ENCODE assay signal across 14 cellular contexts in the genomic region with DNA sequence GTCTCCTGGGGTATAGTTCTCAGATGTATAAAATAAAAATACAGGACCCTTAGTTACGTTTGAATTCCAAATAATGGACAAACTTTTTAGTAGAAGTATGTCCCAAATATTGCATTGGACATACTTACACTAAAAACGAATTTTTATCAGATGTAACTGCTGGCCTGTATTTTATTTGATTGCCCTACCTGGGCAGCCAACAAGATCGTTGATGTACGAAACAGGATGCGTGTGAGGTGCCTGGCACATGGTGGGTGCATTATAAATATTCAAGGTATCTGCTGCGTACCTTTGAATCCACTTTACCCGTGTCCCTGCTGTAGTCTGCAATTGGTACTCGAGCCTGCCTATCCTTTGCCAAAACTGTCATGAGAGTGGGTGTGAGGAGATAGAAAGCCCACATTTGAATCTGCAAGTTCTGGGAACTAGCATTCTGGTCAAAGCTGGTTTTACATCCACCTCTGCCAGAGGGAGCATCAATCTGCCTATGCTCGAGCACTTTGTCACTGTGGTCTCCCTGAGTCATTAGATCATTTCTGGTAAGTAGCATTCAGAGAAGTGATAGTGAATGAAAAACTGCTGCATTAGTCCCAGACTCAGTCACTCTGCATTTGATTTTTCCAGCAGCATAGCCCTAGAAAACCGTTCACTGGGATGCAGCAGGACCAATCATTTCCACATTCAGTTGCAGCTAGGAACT.
A peak's percentile ranks its signal among the peaks of the same experiment; 100 is the strongest.
DNase-seq lines count a peak whose midpoint lies in the region; ATAC-seq and TF ChIP-seq lines count a peak whose summit lies in the region.
"Had no signal": no experiment of that assay in that cellular context is flagged by ENCODE, and none has a peak within 500 bp of the region (broad histone marks: within the 10 kb centered on the region; RNA-seq: fewer than 3 reads in every experiment).

No MANE protein-coding gene starts in this region.

- ATAC-seq in HG03439 (IDR thresholded peaks at IDR 0.05; ENCODE audit: unreplicated experiment) (no peak), HG03135 (IDR thresholded peaks at IDR 0.05; ENCODE audit: unreplicated experiment) (no peak)
- ATAC-seq: left ventricle myocardium superior had no signal

- peaks cover 40% of the 10 kb centered on the region for H3K4me1 Mint-ChIP-seq in activated T-cell treated with anti-CD3 and anti-CD28 coated beads, Interleukin-2, amount 50 U/mL, for 24 hours (ENCODE audit: low read depth)
- H3K4me1 Mint-ChIP-seq in nephron progenitor cell = peaks cover 39% of the 10 kb centered on the region

- no peak for TF ChIP-seq CTCF in nephron progenitor cell (IDR thresholded peaks at IDR 0.05)

- H3K27ac Mint-ChIP-seq in activated T-cell treated with anti-CD3 and anti-CD28 coated beads, Interleukin-2, amount 50 U/mL, for 24 hours = peak overlapping the region; percentile 97
- no peak overlapping the region for H3K27ac Mint-ChIP-seq in nephron progenitor cell

- peaks cover 2% of the 10 kb centered on the region for H3K27me3 Mint-ChIP-seq in activated T-cell treated with anti-CD3 and anti-CD28 coated beads, Interleukin-2, amount 50 U/mL, for 24 hours
- peaks cover 6% of the 10 kb centered on the region for H3K27me3 Mint-ChIP-seq in nephron progenitor cell (ENCODE audit: low read depth, poor library complexity)

- peak; percentile 31 for DNase-seq in stimulated activated naive CD4-positive, alpha-beta T cell treated with Interleukin-2 at 50 U/mL for 16 hours (lab: John Stamatoyannopoulos, UW)
- no peak for DNase-seq in stimulated activated naive CD4-positive, alpha-beta T cell (lab: John Stamatoyannopoulos, UW)
- peak; percentile 39 for DNase-seq in activated T-cell treated with anti-CD3 and anti-CD28 coated beads, Interleukin-2, amount 50 U/mL, for 24 hours
- no peak for DNase-seq in nephron progenitor cell
- DNase-seq in NCI-H2227 (lab: John Stamatoyannopoulos, UW; ENCODE audit: unreplicated experiment) = no peak
- DNase-seq: adrenal gland, cerebellar nuclear complex, DND-41, foreskin fibroblast, left ventricle myocardium superior, NCI-H1694 treated with DMSO at 0.1 percent for 48 hours, NCI-H510A had no signal

- peaks cover 2% of the 10 kb centered on the region for H3K9me3 Mint-ChIP-seq in activated T-cell treated with anti-CD3 and anti-CD28 coated beads, Interleukin-2, amount 50 U/mL, for 24 hours
- peaks cover 8% of the 10 kb centered on the region for H3K9me3 Mint-ChIP-seq in nephron progenitor cell

- no peaks in the 10 kb centered on the region for H3K36me3 Mint-ChIP-seq in activated T-cell treated with anti-CD3 and anti-CD28 coated beads, Interleukin-2, amount 50 U/mL, for 24 hours (ENCODE audit: low read depth)
- H3K36me3 Mint-ChIP-seq in nephron progenitor cell (ENCODE audit: low read depth) = no peaks in the 10 kb centered on the region

- peak overlapping the region; percentile 68 for H3K4me3 Mint-ChIP-seq in activated T-cell treated with anti-CD3 and anti-CD28 coated beads, Interleukin-2, amount 50 U/mL, for 24 hours
- peak overlapping the region; percentile 11 for H3K4me3 Mint-ChIP-seq in nephron progenitor cell

Comparison
In these comparisons a context has a peak if more than half of its experiments do, and no peak if none do; other contexts are left out.
1. DNase-seq: peak in stimulated activated naive CD4-positive, alpha-beta T cell treated with Interleukin-2 at 50 U/mL for 16 hours (single experiment) and activated T-cell treated with anti-CD3 and anti-CD28 coated beads, Interleukin-2, amount 50 U/mL, for 24 hours (single experiment); none in stimulated activated naive CD4-positive, alpha-beta T cell (0 of 6), nephron progenitor cell (single experiment) and NCI-H2227 (single experiment).